In the genomic region with DNA sequence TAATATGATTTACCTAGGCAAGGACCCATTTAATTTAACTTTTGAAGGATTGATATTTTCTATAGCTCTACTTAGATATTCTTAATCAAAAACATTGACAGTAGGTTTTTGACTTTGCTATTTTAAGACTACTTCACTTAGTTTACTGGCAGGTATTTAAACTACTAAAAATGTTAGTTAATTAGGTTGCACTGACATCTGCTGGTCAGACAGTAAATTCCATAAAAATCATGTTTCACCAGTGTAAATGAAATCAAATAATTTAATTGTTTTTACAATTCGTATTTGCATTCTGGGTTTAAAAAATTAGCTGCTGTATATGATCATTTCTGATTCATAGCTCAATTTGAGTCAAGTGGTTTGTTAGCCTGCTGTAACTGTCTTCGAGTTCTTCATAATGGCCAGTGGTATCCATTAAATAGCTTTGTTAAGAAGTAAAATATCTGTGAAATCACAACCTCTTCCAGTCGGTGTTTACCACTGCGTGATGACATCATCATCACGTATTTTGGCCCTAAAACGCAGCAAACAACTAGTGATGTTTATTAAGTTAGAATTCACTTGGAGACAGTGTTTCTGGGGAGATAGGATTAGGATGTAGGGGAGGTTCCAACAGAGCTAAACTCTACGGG, we compare ENCODE assay signal across 8 cellular contexts. TPM values are rescaled to one million over a fixed set of nuclear protein-coding genes. Genes with fewer than 3 reads are reported as not detected.
DNase-seq lines count a peak whose midpoint lies in the region; ATAC-seq lines count a peak whose summit lies in the region.

No MANE protein-coding gene starts in this region.

- DNase-seq in activated CD4-positive, alpha-beta T cell treated with anti-CD3 and anti-CD28 coated beads, Interleukin-2, amount 10 ng/mL, durations not matched to agents 7 days and 5 days = peak; percentile 37
- DNase-seq in activated CD4-positive, alpha-beta T cell treated with anti-CD3 and anti-CD28 coated beads, Interleukin-2, amount 50 U/mL, for 4 hours = no peak
- DNase-seq in NCI-H2196 treated with DMSO at 0.1 percent for 48 hours (lab: John Stamatoyannopoulos, UW; ENCODE audit: unreplicated experiment) = peak; percentile 10
- peak; percentile 34 for DNase-seq in cerebellar cortex (ENCODE audit: low spot score)
- DNase-seq in midbrain (lab: John Stamatoyannopoulos, UW) = peak; percentile 23
- DNase-seq in OCI-M2 (lab: John Stamatoyannopoulos, UW; ENCODE audit: unreplicated experiment) = no peak
- DNase-seq in GM19238 (ENCODE audit: insufficient read length, low spot score) = no peak

- no peaks in the 10 kb centered on the region for H3K27me3 Mint-ChIP-seq in activated CD4-positive, alpha-beta T cell treated with anti-CD3 and anti-CD28 coated beads, Interleukin-2, amount 10 ng/mL, durations not matched to agents 7 days and 5 days
- H3K27me3 Mint-ChIP-seq in activated T-helper 17 cell treated with anti-CD3 and anti-CD28 coated beads, Interleukin-2, amount 50 U/mL, for 72 hours = no peaks in the 10 kb centered on the region

- H3K36me3 Mint-ChIP-seq in activated CD4-positive, alpha-beta T cell treated with anti-CD3 and anti-CD28 coated beads, Interleukin-2, amount 10 ng/mL, durations not matched to agents 7 days and 5 days (ENCODE audit: low read depth) = no peaks in the 10 kb centered on the region
- no peaks in the 10 kb centered on the region for H3K36me3 Mint-ChIP-seq in activated T-helper 17 cell treated with anti-CD3 and anti-CD28 coated beads, Interleukin-2, amount 50 U/mL, for 72 hours (ENCODE audit: low read depth)

- H3K9me3 Mint-ChIP-seq in activated CD4-positive, alpha-beta T cell treated with anti-CD3 and anti-CD28 coated beads, Interleukin-2, amount 10 ng/mL, durations not matched to agents 7 days and 5 days = no peaks in the 10 kb centered on the region
- no peaks in the 10 kb centered on the region for H3K9me3 Mint-ChIP-seq in activated T-helper 17 cell treated with anti-CD3 and anti-CD28 coated beads, Interleukin-2, amount 50 U/mL, for 72 hours

- peaks cover 3% of the 10 kb centered on the region for H3K4me1 Mint-ChIP-seq in activated CD4-positive, alpha-beta T cell treated with anti-CD3 and anti-CD28 coated beads, Interleukin-2, amount 10 ng/mL, durations not matched to agents 7 days and 5 days
- H3K4me1 Mint-ChIP-seq in activated T-helper 17 cell treated with anti-CD3 and anti-CD28 coated beads, Interleukin-2, amount 50 U/mL, for 72 hours = no peaks in the 10 kb centered on the region

- CTCF ChIA-PET in activated CD4-positive, alpha-beta T cell treated with anti-CD3 and anti-CD28 coated beads, Interleukin-2, amount 10 ng/mL, durations not matched to agents 7 days and 5 days (lab: Charles Lee) = interaction anchor here (0.6 to 1.7 kb wide), 5 partner anchors 11 to 433 kb away, joined by 3 to 5 read pairs (median 4); no protein-coding TSS in a partner anchor

- H3K4me3 Mint-ChIP-seq in activated CD4-positive, alpha-beta T cell treated with anti-CD3 and anti-CD28 coated beads, Interleukin-2, amount 10 ng/mL, durations not matched to agents 7 days and 5 days = no peak overlapping the region
- no peak overlapping the region for H3K4me3 Mint-ChIP-seq in activated T-helper 17 cell treated with anti-CD3 and anti-CD28 coated beads, Interleukin-2, amount 50 U/mL, for 72 hours

- POLR2A ChIA-PET in activated CD4-positive, alpha-beta T cell treated with anti-CD3 and anti-CD28 coated beads, Interleukin-2, amount 10 ng/mL, durations not matched to agents 7 days and 5 days (lab: Charles Lee) = no interaction called here

- no peak for ATAC-seq in activated T-helper 17 cell treated with anti-CD3 and anti-CD28 coated beads, Interleukin-2, amount 50 U/mL, for 72 hours (replicated peaks)

- H3K27ac Mint-ChIP-seq in activated CD4-positive, alpha-beta T cell treated with anti-CD3 and anti-CD28 coated beads, Interleukin-2, amount 10 ng/mL, durations not matched to agents 7 days and 5 days = no peak overlapping the region
- no peak overlapping the region for H3K27ac Mint-ChIP-seq in activated T-helper 17 cell treated with anti-CD3 and anti-CD28 coated beads, Interleukin-2, amount 50 U/mL, for 72 hours

RNA-seq across cellular contexts. Expression of gene EXTL2, which starts 26.2 kb away (rescaled TPM):
- 1 to 10 TPM; 2.4 to 3.5 TPM for total RNA-seq in activated CD4-positive, alpha-beta T cell treated with anti-CD3 and anti-CD28 coated beads, Interleukin-2, amount 10 ng/mL, durations not matched to agents 7 days and 5 days
- 1 to 10 TPM; 5.9 to 6.0 TPM for total RNA-seq in activated T-helper 17 cell treated with anti-CD3 and anti-CD28 coated beads, Interleukin-2, amount 50 U/mL, for 72 hours

RNA-seq across cellular contexts. Expression of gene SLC30A7, which starts 27.4 kb away (rescaled TPM):
- 10 to 100 TPM; 32.8 to 33.9 TPM for total RNA-seq in activated CD4-positive, alpha-beta T cell treated with anti-CD3 and anti-CD28 coated beads, Interleukin-2, amount 10 ng/mL, durations not matched to agents 7 days and 5 days
- 10 to 100 TPM; 39.1 to 51.6 TPM for total RNA-seq in activated T-helper 17 cell treated with anti-CD3 and anti-CD28 coated beads, Interleukin-2, amount 50 U/mL, for 72 hours

Comparison
In these comparisons a context has a peak if more than half of its experiments do, and no peak if none do; other contexts are left out.
1. DNase-seq: peak in activated CD4-positive, alpha-beta T cell treated with anti-CD3 and anti-CD28 coated beads, Interleukin-2, amount 10 ng/mL, durations not matched to agents 7 days and 5 days (single experiment), NCI-H2196 treated with DMSO at 0.1 percent for 48 hours (single experiment), cerebellar cortex (single experiment) and midbrain (single experiment); none in activated CD4-positive, alpha-beta T cell treated with anti-CD3 and anti-CD28 coated beads, Interleukin-2, amount 50 U/mL, for 4 hours (0 of 2), OCI-M2 (single experiment) and GM19238 (single experiment).